Comparison of ENCODE assay signal across 21 cellular contexts in the genomic region with DNA sequence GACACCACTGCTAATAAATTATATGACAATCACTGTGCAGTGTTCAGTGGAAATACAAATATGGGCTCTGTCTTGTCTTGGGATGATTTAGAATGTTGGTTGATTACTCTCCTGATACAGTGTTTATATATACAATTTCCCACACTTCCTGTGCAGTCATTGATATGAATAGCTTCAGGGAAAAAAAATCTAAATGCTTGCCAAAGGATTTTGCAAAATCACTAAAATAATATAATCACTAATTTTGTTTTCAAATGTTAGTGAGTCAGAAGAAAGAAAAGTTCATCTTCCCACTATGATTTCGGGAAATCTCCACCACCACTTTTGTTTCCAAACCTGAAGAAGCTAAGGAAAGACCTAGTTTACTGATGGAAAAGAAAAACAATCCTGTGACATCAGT. TPM values are rescaled to one million over a fixed set of nuclear protein-coding genes. Genes with fewer than 3 reads are reported as not detected.
"Had no signal": no experiment of that assay in that cellular context is flagged by ENCODE, and none has a peak within 500 bp of the region (broad histone marks: within the 10 kb centered on the region; RNA-seq: fewer than 3 reads in every experiment).

No MANE protein-coding gene starts in this region.

- H3K9me3 ChIP-seq: left ventricle myocardium inferior, mucosa of descending colon, spleen, tibial nerve had no signal

- FAIRE-seq: endothelial cell of umbilical vein, frontal cortex, islet of Langerhans had no signal

- DNase-seq: activated CD4-positive, alpha-beta T cell treated with anti-CD3 and anti-CD28 coated beads for 4 hours; activated CD4-positive, alpha-beta T cell treated with anti-CD3 and anti-CD28 coated beads, Interleukin-2, amount 50 U/mL, for 4 hours; activated effector memory CD4-positive, alpha-beta T cell treated with Interleukin-2 at 50 U/mL for 16 hours; activated naive CD4-positive, alpha-beta T cell treated with Interleukin-2 at 50 U/mL for 16 hours; activated T-cell treated with anti-CD3 and anti-CD28 coated beads for 4 hours; anterior cingulate cortex; caudate nucleus; cortex of kidney; left ventricle myocardium inferior; posterior cingulate gyrus; spleen; stimulated activated naive CD4-positive, alpha-beta T cell had no signal

- H3K4me3 ChIP-seq: left ventricle myocardium inferior, lung, mucosa of descending colon, spleen, tibial nerve had no signal

- H3K36me3 ChIP-seq: left ventricle myocardium inferior, spleen, tibial nerve had no signal

- H3K4me1 ChIP-seq: left ventricle myocardium inferior, spleen, tibial nerve had no signal

- ATAC-seq: natural killer cell treated with Interleukin-12 subunit alpha and Interleukin-12 subunit beta and Interleukin-15 and Interleukin-18, amount 100 ng/mL, for 72 hours had no signal

- H3K27me3 ChIP-seq: spleen, tibial nerve had no signal

- H3K27ac ChIP-seq: left ventricle myocardium inferior, spleen, tibial nerve, VCaP had no signal

RNA-seq across cellular contexts. Expression of gene CHRM3, which starts 32.2 kb away (rescaled TPM):
- total RNA-seq: endothelial cell of umbilical vein; natural killer cell treated with Interleukin-12 subunit alpha and Interleukin-12 subunit beta and Interleukin-15 and Interleukin-18, amount 100 ng/mL, for 72 hours; T-helper 1 cell treated with Interleukin-12 subunit alpha and Interleukin-12 subunit beta and Interleukin-4 antibody, amounts not matched to agents 30 ng/mL and 1 ng/mL, for 36 hours had no signal
- polyA plus RNA-seq: endothelial cell of umbilical vein had no signal
